11 cellular contexts compared by ENCODE assay signal in genomic region chr2:18404708-18405107, GRCh38.
A peak's percentile ranks its signal among the peaks of the same experiment; 100 is the strongest.
DNase-seq lines count a peak whose midpoint lies in the region; ATAC-seq, FAIRE-seq and TF ChIP-seq lines count a peak whose summit lies in the region.
"Had no signal": no experiment of that assay in that cellular context is flagged by ENCODE, and none has a peak within 500 bp of the region (broad histone marks: within the 10 kb centered on the region; RNA-seq: fewer than 3 reads in every experiment).

No MANE protein-coding gene starts in this region.

- WGBS in H1 (ENCODE audit: extremely low coverage in 1 of 2, insufficient coverage in 1 of 2, insufficient read length in 1 of 2, insufficient replicate concordance in 2 of 2, low coverage in 1 of 2, low lambda C conversion rate in 2 of 2, missing lambda C conversion rate in 1 of 2), 2 experiments = 74% methylated on average over 5 of the region's 5 CpGs; no CpG with 5 or more reads in 1 of the 2 experiments
- 70% methylated on average over 5 of the region's 5 CpGs for WGBS in smooth muscle cell (ENCODE audit: low lambda C conversion rate)
- WGBS in ovary, 3 donors = 69 to 84% (median 81%) methylated on average over 5 of the region's 5 CpGs

- H3K27me3 ChIP-seq in H1 (replicated peaks in 1 of 4; ENCODE audit: control insufficient read depth in 3 of 4, extremely low read depth in 1 of 4, insufficient read depth in 3 of 4, low read length in 3 of 4) = no peaks in the 10 kb centered on the region
- no peaks in the 10 kb centered on the region for H3K27me3 ChIP-seq in smooth muscle cell (ENCODE audit: low read depth)
- no peaks in the 10 kb centered on the region for H3K27me3 ChIP-seq in ovary

- no peaks in the 10 kb centered on the region for H3K4me1 Mint-ChIP-seq in activated CD4-positive, alpha-beta T cell treated with anti-CD3 and anti-CD28 coated beads, Interleukin-2, amount 10 ng/mL, durations not matched to agents 24 days and 14 days
- H3K4me1 Mint-ChIP-seq in activated CD4-positive, alpha-beta T cell treated with anti-CD3 and anti-CD28 coated beads, Interleukin-2, amount 10 ng/mL, durations not matched to agents 7 days and 5 days = no peaks in the 10 kb centered on the region
- H3K4me1 Mint-ChIP-seq: activated naive CD8-positive, alpha-beta T cell treated with anti-CD3 and anti-CD28 coated beads, Interleukin-2, amount 10 ng/mL, durations not matched to agents 7 days and 5 days; CD4-positive, alpha-beta memory T cell had no signal

- H3K27ac Mint-ChIP-seq in activated CD4-positive, alpha-beta T cell treated with anti-CD3 and anti-CD28 coated beads, Interleukin-2, amount 10 ng/mL, durations not matched to agents 24 days and 14 days = no peak overlapping the region
- H3K27ac Mint-ChIP-seq in activated CD4-positive, alpha-beta T cell treated with anti-CD3 and anti-CD28 coated beads, Interleukin-2, amount 10 ng/mL, durations not matched to agents 7 days and 5 days = no peak overlapping the region
- H3K27ac Mint-ChIP-seq: activated naive CD8-positive, alpha-beta T cell treated with anti-CD3 and anti-CD28 coated beads, Interleukin-2, amount 10 ng/mL, durations not matched to agents 7 days and 5 days; CD4-positive, alpha-beta memory T cell had no signal

- TF ChIP-seq CTCF in H1 (IDR thresholded peaks at IDR 0.05; ENCODE audit: control extremely low read depth in 1 of 3, insufficient read depth in 1 of 3, low read depth in 1 of 3, low read length in 3 of 3) (peak in 2 of 3 experiments; percentile 48 to 73; a peak in 3 of 4 replicates), smooth muscle cell (IDR thresholded peaks at IDR 0.05; ENCODE audit: borderline replicate concordance, insufficient read depth, poor library complexity, severe bottlenecking) (peak; percentile 39), ovary (IDR thresholded peaks at IDR 0.05) (no peak)

- H4K5ac ChIP-seq in H1 (ENCODE audit: insufficient read length, low read depth, low read length) = no peak overlapping the region

- no peak overlapping the region for H2BK20ac ChIP-seq in H1 (ENCODE audit: low read length)

- peak; percentile 15 for DNase-seq in activated CD4-positive, alpha-beta T cell treated with anti-CD3 and anti-CD28 coated beads, Interleukin-2, amount 10 ng/mL, durations not matched to agents 24 days and 14 days
- DNase-seq in activated CD4-positive, alpha-beta T cell treated with anti-CD3 and anti-CD28 coated beads, Interleukin-2, amount 10 ng/mL, durations not matched to agents 7 days and 5 days = no peak
- DNase-seq in NCI-H2227 (lab: John Stamatoyannopoulos, UW; ENCODE audit: unreplicated experiment) (peak; percentile 4), H1 (ENCODE audit: low read depth in 1 of 2, low spot score in 2 of 2) (no peak), smooth muscle cell (lab: John Stamatoyannopoulos, UW; ENCODE audit: unreplicated experiment) (no peak), ovary (no peak)
- DNase-seq: activated CD4-positive, CD25-positive, alpha-beta regulatory T cell; activated naive CD8-positive, alpha-beta T cell treated with anti-CD3 and anti-CD28 coated beads, Interleukin-2, amount 10 ng/mL, durations not matched to agents 7 days and 5 days; CD4-positive, alpha-beta memory T cell had no signal

- ATAC-seq in GM18858 (IDR thresholded peaks at IDR 0.05; ENCODE audit: unreplicated experiment) (no peak), GM21619 (IDR thresholded peaks at IDR 0.05; ENCODE audit: unreplicated experiment) (no peak)

- H3K4me3 ChIP-seq in H1 (ENCODE audit: extremely low read depth in 1 of 4, insufficient read depth in 2 of 4, low read depth in 3 of 4, low read length in 4 of 4) = no peak overlapping the region
- H3K4me3 ChIP-seq in smooth muscle cell = no peak overlapping the region
- H3K4me3 ChIP-seq in ovary = no peak overlapping the region

- no peaks in the 10 kb centered on the region for H3F3A ChIP-seq in smooth muscle cell (ENCODE audit: low read depth)

- POLR2A ChIA-PET in activated CD4-positive, alpha-beta T cell treated with anti-CD3 and anti-CD28 coated beads, Interleukin-2, amount 10 ng/mL, durations not matched to agents 7 days and 5 days (lab: Charles Lee) = no interaction called here
- POLR2A ChIA-PET in H1 (lab: Charles Lee; ENCODE audit: partially characterized antibody) = no interaction called here

- H3K79me2 ChIP-seq in H1 (ENCODE audit: control insufficient read depth in 1 of 2, insufficient read depth in 2 of 2, low read length in 2 of 2) = no peaks in the 10 kb centered on the region
- H3K79me2 ChIP-seq in smooth muscle cell (ENCODE audit: low read depth) = no peaks in the 10 kb centered on the region

- CTCF ChIA-PET in activated CD4-positive, alpha-beta T cell treated with anti-CD3 and anti-CD28 coated beads, Interleukin-2, amount 10 ng/mL, durations not matched to agents 7 days and 5 days (lab: Charles Lee) = interaction anchor here (0.5 to 0.7 kb wide), 2 partner anchors 339 to 1193 kb away, joined by 3 read pairs; no protein-coding TSS in a partner anchor
- CTCF ChIA-PET in H1 (lab: Charles Lee; ENCODE audit: partially characterized antibody) = interaction anchor here (0.7 to 2.8 kb wide), 24 partner anchors 9 to 553 kb away, joined by 3 to 32 read pairs (median 3); no protein-coding TSS in a partner anchor

- H3K4me3 Mint-ChIP-seq in activated CD4-positive, alpha-beta T cell treated with anti-CD3 and anti-CD28 coated beads, Interleukin-2, amount 10 ng/mL, durations not matched to agents 24 days and 14 days = no peak overlapping the region
- H3K4me3 Mint-ChIP-seq in activated CD4-positive, alpha-beta T cell treated with anti-CD3 and anti-CD28 coated beads, Interleukin-2, amount 10 ng/mL, durations not matched to agents 7 days and 5 days = no peak overlapping the region
- H3K4me3 Mint-ChIP-seq: activated naive CD8-positive, alpha-beta T cell treated with anti-CD3 and anti-CD28 coated beads, Interleukin-2, amount 10 ng/mL, durations not matched to agents 7 days and 5 days; CD4-positive, alpha-beta memory T cell had no signal

- H4K91ac ChIP-seq in H1 (replicated peaks; ENCODE audit: insufficient read length, low read length) = no peak overlapping the region

- H3K23ac ChIP-seq in H1 (ENCODE audit: insufficient read length) = no peak overlapping the region

- H3K9me3 Mint-ChIP-seq in activated CD4-positive, alpha-beta T cell treated with anti-CD3 and anti-CD28 coated beads, Interleukin-2, amount 10 ng/mL, durations not matched to agents 24 days and 14 days = no peaks in the 10 kb centered on the region
- H3K9me3 Mint-ChIP-seq in activated CD4-positive, alpha-beta T cell treated with anti-CD3 and anti-CD28 coated beads, Interleukin-2, amount 10 ng/mL, durations not matched to agents 7 days and 5 days = no peaks in the 10 kb centered on the region
- H3K9me3 Mint-ChIP-seq: activated naive CD8-positive, alpha-beta T cell treated with anti-CD3 and anti-CD28 coated beads, Interleukin-2, amount 10 ng/mL, durations not matched to agents 7 days and 5 days had no signal

- H2BK120ac ChIP-seq in H1 (replicated peaks; ENCODE audit: low read depth, low read length) = no peak overlapping the region

- H3K9ac ChIP-seq in H1 (replicated peaks in 1 of 4; ENCODE audit: extremely low read depth in 1 of 4, low read depth in 3 of 4, low read length in 3 of 4) (no peak overlapping the region), smooth muscle cell (ENCODE audit: low read depth) (no peak overlapping the region)

- FAIRE-seq in H1 (lab: Jason Lieb, UNC) = peak; percentile 86

- H2BK5ac ChIP-seq in H1 (ENCODE audit: low read depth, low read length) = no peak overlapping the region

- no peaks in the 10 kb centered on the region for H3K36me3 Mint-ChIP-seq in activated CD4-positive, alpha-beta T cell treated with anti-CD3 and anti-CD28 coated beads, Interleukin-2, amount 10 ng/mL, durations not matched to agents 24 days and 14 days (ENCODE audit: low read depth)
- no peaks in the 10 kb centered on the region for H3K36me3 Mint-ChIP-seq in activated CD4-positive, alpha-beta T cell treated with anti-CD3 and anti-CD28 coated beads, Interleukin-2, amount 10 ng/mL, durations not matched to agents 7 days and 5 days (ENCODE audit: low read depth)
- H3K36me3 Mint-ChIP-seq: activated naive CD8-positive, alpha-beta T cell treated with anti-CD3 and anti-CD28 coated beads, Interleukin-2, amount 10 ng/mL, durations not matched to agents 7 days and 5 days; CD4-positive, alpha-beta memory T cell had no signal

- H4K8ac ChIP-seq in H1 (ENCODE audit: extremely low read depth, insufficient read depth, low read length) = no peak overlapping the region

- TF ChIP-seq EP300 in H1 (IDR thresholded peaks at IDR 0.05; ENCODE audit: borderline replicate concordance in 1 of 2, low read depth in 2 of 2, low read length in 2 of 2) (no peak), ovary (IDR thresholded peaks at IDR 0.05) (no peak)

- no peak overlapping the region for H2AK5ac ChIP-seq in H1 (ENCODE audit: low read depth, low read length)

- H3K27ac ChIP-seq in H1 (ENCODE audit: low read depth, low read length) (no peak overlapping the region), smooth muscle cell (ENCODE audit: low read depth) (no peak overlapping the region), ovary (no peak overlapping the region)

- H3K18ac ChIP-seq in H1 (ENCODE audit: extremely low read depth, low read length) = 0 out of 2 replicates have a peak overlapping the region, but pooled peaks have one; percentile 21

- no peak overlapping the region for H3K56ac ChIP-seq in H1 (replicated peaks; ENCODE audit: insufficient read length, low read depth, low read length)

- H3K14ac ChIP-seq in H1 (ENCODE audit: insufficient read length) = no peak overlapping the region

- H3K4me1 ChIP-seq in H1 (replicated peaks in 1 of 4; ENCODE audit: control insufficient read depth in 3 of 4, insufficient read depth in 4 of 4, low read length in 3 of 4) (no peaks in the 10 kb centered on the region), smooth muscle cell (ENCODE audit: low read depth) (no peaks in the 10 kb centered on the region), ovary (ENCODE audit: insufficient read depth) (no peaks in the 10 kb centered on the region)

- H3K4me2 ChIP-seq in H1 (ENCODE audit: insufficient read depth in 1 of 2, low read depth in 2 of 2, low read length in 2 of 2) (no peak overlapping the region), smooth muscle cell (no peak overlapping the region)

- H4K20me1 ChIP-seq in H1 (replicated peaks in 1 of 2; ENCODE audit: control insufficient read depth in 1 of 2, insufficient read depth in 2 of 2, low read length in 2 of 2) = no peaks in the 10 kb centered on the region
- H4K20me1 ChIP-seq in smooth muscle cell (ENCODE audit: low read depth) = no peaks in the 10 kb centered on the region

- H3K36me3 ChIP-seq in H1 (ENCODE audit: control insufficient read depth in 2 of 4, insufficient read depth in 4 of 4, low read length in 3 of 4) = no peaks in the 10 kb centered on the region
- no peaks in the 10 kb centered on the region for H3K36me3 ChIP-seq in smooth muscle cell (ENCODE audit: low read depth)
- no peaks in the 10 kb centered on the region for H3K36me3 ChIP-seq in ovary

- H3K27me3 Mint-ChIP-seq in activated CD4-positive, alpha-beta T cell treated with anti-CD3 and anti-CD28 coated beads, Interleukin-2, amount 10 ng/mL, durations not matched to agents 24 days and 14 days = peaks cover 4% of the 10 kb centered on the region
- H3K27me3 Mint-ChIP-seq in activated CD4-positive, alpha-beta T cell treated with anti-CD3 and anti-CD28 coated beads, Interleukin-2, amount 10 ng/mL, durations not matched to agents 7 days and 5 days = peaks cover 6% of the 10 kb centered on the region

- peak; percentile 42 to 54 for TF ChIP-seq RAD21 in H1 (IDR thresholded peaks at IDR 0.05 in 1 of 2, conservative IDR thresholded peaks at IDR 0.05 in 1 of 2; ENCODE audit: low read depth in 2 of 2, low read length in 2 of 2)

- H2BK12ac ChIP-seq in H1 (ENCODE audit: low read depth, low read length) = no peak overlapping the region

- H3K4ac ChIP-seq in H1 (replicated peaks; ENCODE audit: insufficient read length, low read depth, low read length) = no peak overlapping the region

- H2AFZ ChIP-seq in H1 (ENCODE audit: low read length) = no peak overlapping the region
- no peak overlapping the region for H2AFZ ChIP-seq in smooth muscle cell (ENCODE audit: low read depth)

- no peak overlapping the region for H2BK15ac ChIP-seq in H1 (ENCODE audit: low read length)

- intact Hi-C loops in activated CD4-positive, alpha-beta T cell treated with anti-CD3 and anti-CD28 coated beads, Interleukin-2, amount 10 ng/mL, durations not matched to agents 24 days and 14 days (cut with micrococcal nuclease) = no loop called here
- intact Hi-C loops in ovary (cut with DNase I) = no loop called here

- H3K79me1 ChIP-seq in H1 (ENCODE audit: low read depth, low read length) = no peaks in the 10 kb centered on the region

- TF ChIP-seq POLR2A in H1 (IDR thresholded peaks at IDR 0.05; ENCODE audit: control extremely low read depth in 1 of 2, low read depth in 2 of 2, low read length in 2 of 2) (no peak), ovary (IDR thresholded peaks at IDR 0.05) (no peak)

- H3K9me3 ChIP-seq in H1 (ENCODE audit: insufficient read depth in 2 of 2, low read depth in 1 of 2, low read length in 1 of 2) (no peaks in the 10 kb centered on the region; a peak in 1 of 4 replicates), smooth muscle cell (replicated peaks; ENCODE audit: low read depth) (no peaks in the 10 kb centered on the region), ovary (no peaks in the 10 kb centered on the region)

- no peaks in the 10 kb centered on the region for H3K23me2 ChIP-seq in H1 (ENCODE audit: low read depth, low read length)

Comparison
In these comparisons a context has a peak if more than half of its experiments do, and no peak if none do; other contexts are left out.
1. DNase-seq: peak in activated CD4-positive, alpha-beta T cell treated with anti-CD3 and anti-CD28 coated beads, Interleukin-2, amount 10 ng/mL, durations not matched to agents 24 days and 14 days (single experiment) and NCI-H2227 (single experiment); none in activated CD4-positive, alpha-beta T cell treated with anti-CD3 and anti-CD28 coated beads, Interleukin-2, amount 10 ng/mL, durations not matched to agents 7 days and 5 days (single experiment), H1 (0 of 2), smooth muscle cell (single experiment) and ovary (0 of 5).
2. CTCF ChIP-seq: peak in H1 (2 of 3) and smooth muscle cell (single experiment); none in ovary (0 of 3).